14 cellular contexts compared by ENCODE assay signal in the genomic region with DNA sequence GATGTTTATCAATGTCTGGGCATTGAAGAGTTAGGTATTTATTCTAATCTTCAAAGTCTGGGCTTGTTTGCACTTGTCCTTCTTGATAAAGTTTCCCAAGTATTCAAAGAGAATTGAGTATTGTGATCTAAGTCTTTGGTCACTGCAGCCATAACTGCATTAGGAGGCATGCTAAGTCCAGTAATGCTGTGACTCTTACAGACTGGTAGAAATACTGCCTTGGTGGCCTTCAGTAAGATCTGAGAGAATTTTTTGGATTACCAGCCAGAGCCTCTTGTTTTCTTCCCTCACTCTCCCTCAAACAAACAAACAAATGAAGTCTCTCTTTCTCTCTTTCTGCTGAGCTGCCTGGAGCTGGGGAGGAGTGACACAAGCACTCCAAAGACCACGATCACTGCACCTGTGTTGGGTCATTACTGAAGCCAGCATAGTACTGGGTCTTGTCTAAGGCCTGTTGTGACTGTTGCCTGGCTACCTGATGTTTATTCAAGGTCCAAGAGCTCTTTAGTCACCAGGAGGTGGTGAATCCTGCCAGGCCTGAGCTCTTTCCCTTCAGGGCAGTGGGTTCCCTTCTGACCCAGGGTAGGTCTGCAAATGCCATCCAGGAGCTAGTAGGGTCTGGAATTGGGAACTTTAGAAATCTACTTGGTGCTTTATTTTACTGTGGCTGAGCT. TPM values are rescaled to one million over a fixed set of nuclear protein-coding genes. Genes with fewer than 3 reads are reported as not detected.
DNase-seq lines count a peak whose midpoint lies in the region; ATAC-seq and TF ChIP-seq lines count a peak whose summit lies in the region.
"Had no signal": no experiment of that assay in that cellular context is flagged by ENCODE, and none has a peak within 500 bp of the region (broad histone marks: within the 10 kb centered on the region; RNA-seq: fewer than 3 reads in every experiment).

No MANE protein-coding gene starts in this region.

- H3K79me2 ChIP-seq in trophoblast cell (ENCODE audit: control insufficient read depth, insufficient read depth, low read length, poor library complexity), result no peaks in the 10 kb centered on the region

- H3K79me1 ChIP-seq in trophoblast cell (ENCODE audit: low read length), result no peaks in the 10 kb centered on the region

- no peak overlapping the region for H4K91ac ChIP-seq in trophoblast cell (ENCODE audit: low read depth, low read length)

- H3K9me3 ChIP-seq in HUES48 (ENCODE audit: control insufficient read depth, insufficient read depth, low read length), result peaks cover 7% of the 10 kb centered on the region; the same call in 1 of the 2 replicates
- H3K9me3 ChIP-seq in body of pancreas, result no peaks in the 10 kb centered on the region
- peaks cover 14% of the 10 kb centered on the region for H3K9me3 ChIP-seq in trophoblast cell (ENCODE audit: insufficient read depth, low read depth, low read length)
- H3K9me3 ChIP-seq: colonic mucosa had no signal

- TF ChIP-seq CTCF in body of pancreas (IDR thresholded peaks at IDR 0.05), result peak in 1 of 7 experiments; percentile 3

- no peak overlapping the region for H2BK12ac ChIP-seq in trophoblast cell (ENCODE audit: low read length)

- no peak overlapping the region for H2AK5ac ChIP-seq in trophoblast cell (ENCODE audit: low read length)

- H3K27ac ChIP-seq in HUES48 (ENCODE audit: low read depth, low read length) (peak overlapping the region; percentile 52), body of pancreas (peak overlapping the region in 2 of 4 donors; percentile 58 to 74), trophoblast cell (ENCODE audit: low read depth, low read length) (no peak overlapping the region), substantia nigra (ENCODE audit: low read depth, low read length, poor library complexity, severe bottlenecking) (no peak overlapping the region)
- H3K27ac ChIP-seq: colonic mucosa had no signal

- TF ChIP-seq POLR2A in body of pancreas (IDR thresholded peaks at IDR 0.05), result peak in 1 of 3 donors; percentile 48

- H3K4me3 ChIP-seq in HUES48 (ENCODE audit: low read depth, low read length) (no peak overlapping the region), body of pancreas (no peak overlapping the region), trophoblast cell (ENCODE audit: low read depth, low read length) (no peak overlapping the region)
- H3K4me3 ChIP-seq: colonic mucosa had no signal

- intact Hi-C loops in body of pancreas (cut with DNase I), result no loop called here

- H3K4me1 ChIP-seq in HUES48 (ENCODE audit: control insufficient read depth, insufficient read depth, low read length) (peaks cover 12% of the 10 kb centered on the region; the same call in 1 of the 2 replicates), body of pancreas (peaks cover 16% of the 10 kb centered on the region), trophoblast cell (ENCODE audit: control insufficient read depth in 1 of 2, insufficient read depth in 2 of 2, low read length in 2 of 2) (peaks cover 0 to 3% of the 10 kb centered on the region in 2 experiments)
- H3K4me1 ChIP-seq: colonic mucosa had no signal

- H2BK5ac ChIP-seq in trophoblast cell (ENCODE audit: low read depth, low read length, poor library complexity), result no peak overlapping the region

- no peak overlapping the region for H3K4ac ChIP-seq in trophoblast cell (ENCODE audit: low read depth, low read length)

- H3K36me3 ChIP-seq in HUES48 (ENCODE audit: control insufficient read depth, insufficient read depth, low read length) (no peaks in the 10 kb centered on the region), body of pancreas (replicated peaks in 1 of 2; ENCODE audit: insufficient read depth in 1 of 2, low read depth in 2 of 2) (no peaks in the 10 kb centered on the region), trophoblast cell (ENCODE audit: control insufficient read depth in 1 of 2, insufficient read depth in 2 of 2, low read length in 2 of 2) (peaks cover 0 to 4% of the 10 kb centered on the region in 2 experiments)
- H3K36me3 ChIP-seq: colonic mucosa had no signal

- no peak overlapping the region for H3K23ac ChIP-seq in trophoblast cell (ENCODE audit: low read length)

- H4K12ac ChIP-seq in trophoblast cell (ENCODE audit: low read depth, low read length), result no peak overlapping the region

- ATAC-seq in body of pancreas (peak; percentile 100), HG02642 (IDR thresholded peaks at IDR 0.05; ENCODE audit: poor library complexity, unreplicated experiment) (no peak)
- ATAC-seq: CD8-positive, alpha-beta T cell; naive thymus-derived CD4-positive, alpha-beta T cell had no signal

- no peak overlapping the region for H3K14ac ChIP-seq in trophoblast cell (ENCODE audit: low read length)

- H3K18ac ChIP-seq in trophoblast cell (ENCODE audit: low read length), result no peak overlapping the region

- H3K27me3 ChIP-seq in HUES48 (ENCODE audit: control insufficient read depth, insufficient read depth, low read length), result no peaks in the 10 kb centered on the region
- no peaks in the 10 kb centered on the region for H3K27me3 ChIP-seq in body of pancreas
- no peaks in the 10 kb centered on the region for H3K27me3 ChIP-seq in trophoblast cell (ENCODE audit: insufficient read depth, low read length)
- H3K27me3 ChIP-seq: colonic mucosa had no signal

- no peak overlapping the region for H2BK120ac ChIP-seq in trophoblast cell (ENCODE audit: insufficient read depth, low read length, poor library complexity)

- no peak overlapping the region for H3K9ac ChIP-seq in HUES48 (ENCODE audit: low read depth, low read length)
- no peak overlapping the region for H3K9ac ChIP-seq in trophoblast cell (ENCODE audit: low read length)

- H3K4me2 ChIP-seq in trophoblast cell (ENCODE audit: low read length), result no peak overlapping the region

- no peak overlapping the region for H4K8ac ChIP-seq in trophoblast cell (ENCODE audit: low read depth, low read length)

- 12 to 13% methylated on average over 1 of the region's 1 CpG for WGBS in body of pancreas, 2 donors
- WGBS in trophoblast cell (ENCODE audit: extremely low coverage, insufficient coverage, insufficient read length), result no CpG with 5 or more reads among the region's 1 CpG

- DNase-seq in NCI-H2081 (lab: John Stamatoyannopoulos, UW) (peak; percentile 70 to 88), body of pancreas (peak; percentile 52 to 75 (median 72)), trophoblast cell (peak; percentile 15 to 51), substantia nigra (lab: John Stamatoyannopoulos, UW) (no peak)
- DNase-seq in stimulated activated CD8-positive, alpha-beta memory T cell treated with anti-CD3 and anti-CD28 coated beads, Interleukin-4, amount 100 ng/mL, for 48 hours, result no peak
- DNase-seq: activated CD8-positive, alpha-beta memory T cell treated with anti-CD3 and anti-CD28 coated beads, Interleukin-2, amount 50 U/mL, for 48 hours; activated naive CD8-positive, alpha-beta T cell treated with anti-CD3 and anti-CD28 coated beads, Interleukin-2, amount 10 ng/mL, durations not matched to agents 7 days and 5 days; CD8-positive, alpha-beta T cell; colonic mucosa; naive thymus-derived CD4-positive, alpha-beta T cell had no signal

- no peak overlapping the region for H2AFZ ChIP-seq in trophoblast cell (ENCODE audit: insufficient read depth, low read length, poor library complexity)

RNA-seq across cellular contexts. Expression of gene RBP2, which starts 14.8 kb away (rescaled TPM):
- not detected for total RNA-seq in body of pancreas
- 0.16 TPM in 1 of 2 replicates, not detected in the other for polyA plus RNA-seq in trophoblast cell (2013)
- total RNA-seq: activated naive CD8-positive, alpha-beta T cell treated with anti-CD3 and anti-CD28 coated beads, Interleukin-2, amount 10 ng/mL, durations not matched to agents 7 days and 5 days; CD8-positive, alpha-beta T cell; naive thymus-derived CD4-positive, alpha-beta T cell; SK-MEL-5; subcutaneous adipose tissue had no signal
- polyA plus RNA-seq: naive thymus-derived CD4-positive, alpha-beta T cell had no signal

RNA-seq across cellular contexts. Expression of gene RBP1, which starts 48.4 kb away (rescaled TPM):
- 100 to 1,000 TPM; 103 to 202 TPM for total RNA-seq in body of pancreas
- 10.4 and 10.9 TPM in 2 replicates for polyA plus RNA-seq in trophoblast cell (2013)
- total RNA-seq: activated naive CD8-positive, alpha-beta T cell treated with anti-CD3 and anti-CD28 coated beads, Interleukin-2, amount 10 ng/mL, durations not matched to agents 7 days and 5 days; CD8-positive, alpha-beta T cell; naive thymus-derived CD4-positive, alpha-beta T cell; SK-MEL-5 had no signal
- polyA plus RNA-seq: naive thymus-derived CD4-positive, alpha-beta T cell had no signal

Comparison
In these comparisons a context has a peak if more than half of its experiments do, and no peak if none do; other contexts are left out.
1. DNase-seq: peak in NCI-H2081 (2 of 2), body of pancreas (4 of 4) and trophoblast cell (2 of 2); none in substantia nigra (0 of 49) and stimulated activated CD8-positive, alpha-beta memory T cell treated with anti-CD3 and anti-CD28 coated beads, Interleukin-4, amount 100 ng/mL, for 48 hours (single experiment).